ENCODE assay signal across 8 cellular contexts in the genomic region with DNA sequence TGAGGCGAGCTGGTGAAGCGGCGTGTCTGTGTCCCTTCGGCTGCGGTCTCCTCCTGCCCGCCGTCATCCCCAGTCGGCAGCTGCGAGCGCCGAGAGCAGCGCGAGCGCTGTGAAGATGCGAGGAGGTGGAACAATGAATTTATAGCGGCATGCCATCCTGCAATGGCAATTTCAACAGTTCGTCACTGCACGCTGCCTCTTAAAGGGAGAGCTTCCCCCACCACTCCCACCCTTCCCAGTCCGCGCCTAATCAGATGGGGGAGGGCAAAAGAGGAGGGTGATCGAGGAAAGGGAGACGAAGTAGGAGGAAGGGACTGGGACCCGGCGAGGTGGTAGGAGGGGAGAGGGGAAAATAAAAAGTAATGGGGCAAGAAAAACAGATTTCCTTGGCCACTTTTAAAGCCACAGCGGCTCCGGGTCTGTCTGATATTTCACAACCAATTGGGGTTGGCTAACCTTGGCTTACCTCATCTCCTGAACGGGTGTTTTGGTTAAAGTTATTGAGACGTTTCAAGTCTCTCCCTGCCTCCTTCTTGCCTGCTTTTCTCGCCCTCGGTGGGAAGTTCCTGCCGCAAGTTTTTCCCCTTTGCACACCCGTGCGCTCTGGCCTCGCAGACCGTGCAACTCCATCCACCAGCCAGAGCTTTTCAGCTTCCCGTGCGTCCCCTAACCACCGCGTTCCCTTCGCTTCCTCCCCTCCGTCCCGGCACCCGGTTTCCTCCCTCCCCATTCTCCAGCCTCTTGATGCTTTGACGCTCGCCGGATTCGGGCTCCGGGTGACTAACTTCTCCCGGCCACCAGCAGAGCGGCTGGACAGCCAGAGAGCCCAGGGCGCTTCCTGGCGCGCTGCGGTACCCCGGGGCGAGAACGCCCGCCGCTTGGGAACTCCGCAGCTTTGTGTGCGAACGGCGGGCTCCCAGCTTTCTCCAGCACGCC.
A peak's percentile ranks its signal among the peaks of the same experiment; 100 is the strongest.
DNase-seq lines count a peak whose midpoint lies in the region; ATAC-seq and TF ChIP-seq lines count a peak whose summit lies in the region.

TSS of gene ADAMTS5 (minus strand) at position 111 of the 936 bp plus-strand sequence. CDS start 697 bp downstream, outside the sequence.

- DNase-seq in AG09319 (ENCODE audit: extremely low read depth, low read depth) (peak; percentile 45), brain pericyte (ENCODE audit: low read depth, low spot score) (peak; percentile 13), iris pigment epithelial cell (ENCODE audit: low read depth) (peak; percentile 58), NCI-H2196 (lab: John Stamatoyannopoulos, UW; ENCODE audit: unreplicated experiment) (no peak), NCI-H146 treated with DMSO at 0.1 percent for 48 hours (lab: John Stamatoyannopoulos, UW; ENCODE audit: unreplicated experiment) (no peak)

- ATAC-seq in HG03469 (IDR thresholded peaks at IDR 0.05; ENCODE audit: unreplicated experiment) = no peak

- TF ChIP-seq CTCF in AG09319 (IDR thresholded peaks at IDR 0.05; ENCODE audit: low read depth, low read length) = no peak

- TF ChIP-seq EP300 in Ishikawa (IDR thresholded peaks at IDR 0.05; ENCODE audit: borderline replicate concordance) = peak; percentile 52; the same call in 1 of the 2 replicates

- H3K9ac ChIP-seq in stomach smooth muscle (ENCODE audit: low read length in 2 of 2) = peak within 1 kb of the TSS; percentile 63 to 68

- H3K27ac ChIP-seq in stomach smooth muscle (ENCODE audit: low read length) = peak within 1 kb of the TSS; percentile 73

- H3K9me3 ChIP-seq in stomach smooth muscle (ENCODE audit: control insufficient read depth in 2 of 2, low read length in 2 of 2) = no peaks in the 10 kb centered on the region

- H3K27me3 ChIP-seq in stomach smooth muscle (ENCODE audit: control insufficient read depth in 1 of 2, insufficient read depth in 2 of 2, low read length in 2 of 2) = no peaks in the 10 kb centered on the region

- no peak for TF ChIP-seq RAD21 in Ishikawa (IDR thresholded peaks at IDR 0.05; ENCODE audit: low read depth)

- no peaks in the 10 kb centered on the region for H3K36me3 ChIP-seq in stomach smooth muscle (ENCODE audit: control insufficient read depth in 2 of 2, insufficient read depth in 2 of 2, low read length in 2 of 2)

- H3K4me3 ChIP-seq in stomach smooth muscle (ENCODE audit: low read length in 2 of 2) = peak within 1 kb of the TSS; percentile 82 to 87

- peaks cover 27% of the 10 kb centered on the region for H3K4me1 ChIP-seq in stomach smooth muscle (ENCODE audit: control insufficient read depth, insufficient read depth, low read length)

TF ChIP-seq in Ishikawa, 13 proteins besides CTCF, POLR2A, EP300 and RAD21:
- TF ChIP-seq USF1 (IDR thresholded peaks at IDR 0.05) = no peak
- no peak for TF ChIP-seq CREB1 (IDR thresholded peaks at IDR 0.05; ENCODE audit: low read depth)
- TF ChIP-seq FOXM1 (IDR thresholded peaks at IDR 0.05; ENCODE audit: borderline replicate concordance, low read depth) = no peak
- TF ChIP-seq CEBPB (IDR thresholded peaks at IDR 0.05) = peak; percentile 70
- TF ChIP-seq TEAD4 (IDR thresholded peaks at IDR 0.05) = peak; percentile 48
- TF ChIP-seq YY1 (IDR thresholded peaks at IDR 0.05; ENCODE audit: low read depth) = no peak
- 0 out of 2 replicates have a peak, but pooled peaks have one; percentile 31 for TF ChIP-seq TAF1 (IDR thresholded peaks at IDR 0.05; ENCODE audit: low read depth)
- peak; percentile 35; the same call in 1 of the 2 replicates for TF ChIP-seq TCF12 (IDR thresholded peaks at IDR 0.05; ENCODE audit: low read depth)
- TF ChIP-seq, protein P1, sequence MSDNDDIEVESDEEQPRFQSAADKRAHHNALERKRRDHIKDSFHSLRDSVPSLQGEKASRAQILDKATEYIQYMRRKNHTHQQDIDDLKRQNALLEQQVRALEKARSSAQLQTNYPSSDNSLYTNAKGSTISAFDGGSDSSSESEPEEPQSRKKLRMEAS (IDR thresholded peaks at IDR 0.05) = no peak; the same call in 1 of the 2 replicates
- TF ChIP-seq EGR1 (IDR thresholded peaks at IDR 0.05) = no peak
- peak; percentile 16; the same call in 1 of the 2 replicates for TF ChIP-seq NFIC (IDR thresholded peaks at IDR 0.05)
- TF ChIP-seq, protein P2, sequence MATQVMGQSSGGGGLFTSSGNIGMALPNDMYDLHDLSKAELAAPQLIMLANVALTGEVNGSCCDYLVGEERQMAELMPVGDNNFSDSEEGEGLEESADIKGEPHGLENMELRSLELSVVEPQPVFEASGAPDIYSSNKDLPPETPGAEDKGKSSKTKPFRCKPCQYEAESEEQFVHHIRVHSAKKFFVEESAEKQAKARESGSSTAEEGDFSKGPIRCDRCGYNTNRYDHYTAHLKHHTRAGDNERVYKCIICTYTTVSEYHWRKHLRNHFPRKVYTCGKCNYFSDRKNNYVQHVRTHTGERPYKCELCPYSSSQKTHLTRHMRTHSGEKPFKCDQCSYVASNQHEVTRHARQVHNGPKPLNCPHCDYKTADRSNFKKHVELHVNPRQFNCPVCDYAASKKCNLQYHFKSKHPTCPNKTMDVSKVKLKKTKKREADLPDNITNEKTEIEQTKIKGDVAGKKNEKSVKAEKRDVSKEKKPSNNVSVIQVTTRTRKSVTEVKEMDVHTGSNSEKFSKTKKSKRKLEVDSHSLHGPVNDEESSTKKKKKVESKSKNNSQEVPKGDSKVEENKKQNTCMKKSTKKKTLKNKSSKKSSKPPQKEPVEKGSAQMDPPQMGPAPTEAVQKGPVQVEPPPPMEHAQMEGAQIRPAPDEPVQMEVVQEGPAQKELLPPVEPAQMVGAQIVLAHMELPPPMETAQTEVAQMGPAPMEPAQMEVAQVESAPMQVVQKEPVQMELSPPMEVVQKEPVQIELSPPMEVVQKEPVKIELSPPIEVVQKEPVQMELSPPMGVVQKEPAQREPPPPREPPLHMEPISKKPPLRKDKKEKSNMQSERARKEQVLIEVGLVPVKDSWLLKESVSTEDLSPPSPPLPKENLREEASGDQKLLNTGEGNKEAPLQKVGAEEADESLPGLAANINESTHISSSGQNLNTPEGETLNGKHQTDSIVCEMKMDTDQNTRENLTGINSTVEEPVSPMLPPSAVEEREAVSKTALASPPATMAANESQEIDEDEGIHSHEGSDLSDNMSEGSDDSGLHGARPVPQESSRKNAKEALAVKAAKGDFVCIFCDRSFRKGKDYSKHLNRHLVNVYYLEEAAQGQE (IDR thresholded peaks at IDR 0.05; ENCODE audit: low read depth) = no peak
- peak; percentile 40; the same call in 1 of the 2 replicates for TF ChIP-seq ZBTB7A (IDR thresholded peaks at IDR 0.05; ENCODE audit: low read depth)

Comparison
In these comparisons a context has a peak if more than half of its experiments do, and no peak if none do; other contexts are left out.
1. DNase-seq: peak in AG09319 (single experiment), brain pericyte (single experiment) and iris pigment epithelial cell (single experiment); none in NCI-H2196 (single experiment) and NCI-H146 treated with DMSO at 0.1 percent for 48 hours (single experiment).